Comparison of ENCODE assay signal across 17 cellular contexts in genomic region chr16:9610727-9611126, GRCh38.
A peak's percentile ranks its signal among the peaks of the same experiment; 100 is the strongest.
DNase-seq lines count a peak whose midpoint lies in the region; ATAC-seq, FAIRE-seq and TF ChIP-seq lines count a peak whose summit lies in the region.
"Had no signal": no experiment of that assay in that cellular context is flagged by ENCODE, and none has a peak within 500 bp of the region (broad histone marks: within the 10 kb centered on the region; RNA-seq: fewer than 3 reads in every experiment).

No MANE protein-coding gene starts in this region.

- H2AFZ ChIP-seq in K562 (ENCODE audit: low read depth, low read length), result peak overlapping the region; percentile 42

- in situ Hi-C loops in K562 (cut with MboI), result no loop called here

- TF ChIP-seq CTCF in K562 (IDR thresholded peaks at IDR 0.05 in 2 of 3, conservative IDR thresholded peaks at IDR 0.05 in 1 of 3; ENCODE audit: insufficient read depth in 2 of 3, low read depth in 1 of 3, low read length in 3 of 3) (no peak), testis (IDR thresholded peaks at IDR 0.05) (no peak), breast epithelium (IDR thresholded peaks at IDR 0.05) (no peak)

- CTCF ChIA-PET in K562 (lab: Yijun Ruan, JAX; ENCODE audit: low intra/inter-chr PET ratio), result no interaction called here

- H3K9ac ChIP-seq in K562 (ENCODE audit: insufficient read depth in 1 of 2, low read depth in 2 of 2, low read length in 2 of 2), result no peak overlapping the region

- TF ChIP-seq POLR2A in K562 (conservative IDR thresholded peaks at IDR 0.05) (no peak), testis (IDR thresholded peaks at IDR 0.05) (no peak), breast epithelium (IDR thresholded peaks at IDR 0.05) (no peak)

- H3K9me1 ChIP-seq in K562 (ENCODE audit: control insufficient read depth, insufficient read depth, low read length), result no peaks in the 10 kb centered on the region

- H3K9me3 ChIP-seq in K562 (replicated peaks; ENCODE audit: control insufficient read depth, insufficient read depth, low read depth, low read length) (no peaks in the 10 kb centered on the region; the same call in 1 of the 2 replicates), testis (no peaks in the 10 kb centered on the region), breast epithelium (no peaks in the 10 kb centered on the region)
- H3K9me3 ChIP-seq: BE2C had no signal

- no peaks in the 10 kb centered on the region for H4K20me1 ChIP-seq in K562 (replicated peaks; ENCODE audit: control insufficient read depth, insufficient read depth, low read length)

- DNase-seq in M059J (ENCODE audit: low read depth) (peak; percentile 42), K562 (ENCODE audit: extremely low read depth in 1 of 4, low spot score in 3 of 4) (peak in 1 of 4 experiments; percentile 12), iPS DF 4.7 (ENCODE audit: extremely low read depth, low spot score) (peak; percentile 5), testis (peak; percentile 16), breast epithelium (ENCODE audit: low spot score in 2 of 2) (no peak), amniotic stem cell (lab: John Stamatoyannopoulos, UW) (no peak)
- DNase-seq: BE2C; CD4-positive, alpha-beta memory T cell; DMS79; EL; H7 had no signal

- intact Hi-C loops in K562 (cut with micrococcal nuclease), result no loop called here
- intact Hi-C loops in testis (cut with DNase I; ENCODE audit: low total_unique reads), result no loop called here
- intact Hi-C loops in breast epithelium (cut with DNase I; ENCODE audit: low total_unique reads), result no loop called here

- no peak for TF ChIP-seq EP300 in K562 (IDR thresholded peaks at IDR 0.05; ENCODE audit: low read length)

- H3K27me3 ChIP-seq in K562 (ENCODE audit: control insufficient read depth in 2 of 2, insufficient read depth in 2 of 2, low read length in 2 of 2) (0 out of 5 replicates have a peak, but pooled peaks cover 0 to 4% of the 10 kb centered on the region in 2 experiments), testis (no peaks in the 10 kb centered on the region), breast epithelium (no peaks in the 10 kb centered on the region)
- H3K27me3 ChIP-seq: BE2C had no signal

- no peak for FAIRE-seq in K562 (lab: Jason Lieb, UNC)
- FAIRE-seq: A204.1, G401.6, GM12892, GM19239 had no signal

- H3K27ac ChIP-seq in K562 (ENCODE audit: extremely low read depth, low read depth, low read length) (no peak overlapping the region), testis (no peak overlapping the region), breast epithelium (no peak overlapping the region)
- H3K27ac ChIP-seq: C4-2B had no signal

- TF ChIP-seq RAD21 in K562 (CRISPR knock-in tag; conservative IDR thresholded peaks at IDR 0.05 in 1 of 2, IDR thresholded peaks at IDR 0.05 in 1 of 2), result no peak

- no TSS peak for BruUV-seq in K562 (replicated peaks; lab: Mats Ljungman, UMichigan)

- H3K4me1 ChIP-seq in K562 (replicated peaks in 1 of 2; ENCODE audit: control insufficient read depth in 2 of 2, insufficient read depth in 2 of 2, low read length in 2 of 2) (no peaks in the 10 kb centered on the region), testis (peaks cover 4% of the 10 kb centered on the region), breast epithelium (no peaks in the 10 kb centered on the region)
- H3K4me1 ChIP-seq: BE2C had no signal

- WGBS in K562 (ENCODE audit: insufficient coverage, low coverage, missing lambda C conversion rate), result 16% methylated on average over 5 of the region's 5 CpGs
- 59 to 62% methylated on average over 5 of the region's 5 CpGs for WGBS in testis, 2 donors

- H3K4me2 ChIP-seq in K562 (ENCODE audit: insufficient read depth, low read length), result no peak overlapping the region

- no peaks in the 10 kb centered on the region for H3K36me3 ChIP-seq in K562 (ENCODE audit: control insufficient read depth, insufficient read depth, low read length)
- H3K36me3 ChIP-seq in testis (ENCODE audit: low read depth, missing control alignments), result no peaks in the 10 kb centered on the region
- H3K36me3 ChIP-seq in breast epithelium, result no peaks in the 10 kb centered on the region
- H3K36me3 ChIP-seq: BE2C had no signal

- POLR2A ChIA-PET in K562 (lab: Yijun Ruan, JAX), result interaction anchor here (0.5 to 3.1 kb wide), 3 partner anchors 11 to 775 kb away, joined by 4 to 15 read pairs (median 4); partner anchors contain the start of gene ATF7IP2

- no peaks in the 10 kb centered on the region for H3K79me2 ChIP-seq in K562 (ENCODE audit: control insufficient read depth, insufficient read depth, low read length)

- ATAC-seq in K562 (no peak), GM19463 (IDR thresholded peaks at IDR 0.05; ENCODE audit: unreplicated experiment) (no peak)

- H3K4me3 ChIP-seq in K562 (no peak overlapping the region), testis (no peak overlapping the region), breast epithelium (no peak overlapping the region)

TF ChIP-seq in K562, 482 proteins besides CTCF, POLR2A, EP300 and RAD21 (continues in another document):
- TF ChIP-seq HDAC8 (tag; IDR thresholded peaks at IDR 0.05) (no peak), CBFA2T2 (conservative IDR thresholded peaks at IDR 0.05) (0 out of 2 replicates have a peak, but pooled peaks have one; percentile 22), TEAD1 (CRISPR knock-in tag; IDR thresholded peaks at IDR 0.05) (0 out of 4 replicates have a peak, but pooled peaks of 1 of the 2 experiments have one; percentile 16), NR2C1 (IDR thresholded peaks at IDR 0.05) (peak; percentile 76), NR2C1 (tag; IDR thresholded peaks at IDR 0.05) (peak; percentile 94), ZNF707 (CRISPR knock-in tag; conservative IDR thresholded peaks at IDR 0.05) (no peak), GTF2F1 (IDR thresholded peaks at IDR 0.05; ENCODE audit: low read depth, low read length) (no peak), ZNF175 (CRISPR knock-in tag; IDR thresholded peaks at IDR 0.05; ENCODE audit: low read depth) (peak; percentile 88), L3MBTL2 (IDR thresholded peaks at IDR 0.05) (peak; percentile 67), TCF15 (CRISPR knock-in tag; IDR thresholded peaks at IDR 0.05) (no peak), USF2 (CRISPR knock-in tag; IDR thresholded peaks at IDR 0.05) (peak; percentile 83), PHB (CRISPR knock-in tag; IDR thresholded peaks at IDR 0.05) (no peak), SMAD1 (IDR thresholded peaks at IDR 0.05; ENCODE audit: low read depth, low read length, partially characterized antibody) (no peak), ETV5 (CRISPR knock-in tag; IDR thresholded peaks at IDR 0.05; ENCODE audit: low read depth) (no peak), ZNF644 (tag; IDR thresholded peaks at IDR 0.05; ENCODE audit: low read depth) (0 out of 2 replicates have a peak, but pooled peaks have one; percentile 17), TFE3 (CRISPR knock-in tag; IDR thresholded peaks at IDR 0.05) (peak; percentile 81)

Comparison
In these comparisons a context has a peak if more than half of its experiments do, and no peak if none do; other contexts are left out.
1. DNase-seq: peak in M059J (single experiment), iPS DF 4.7 (single experiment) and testis (single experiment); none in breast epithelium (0 of 2) and amniotic stem cell (single experiment).